8 cellular contexts compared by ENCODE assay signal in genomic region chr12:52009081-52009751, GRCh38. TPM values are rescaled to one million over a fixed set of nuclear protein-coding genes. Genes with fewer than 3 reads are reported as not detected.
DNase-seq lines count a peak whose midpoint lies in the region; ATAC-seq and TF ChIP-seq lines count a peak whose summit lies in the region.

No MANE protein-coding gene starts in this region.

- H3K27me3 ChIP-seq in lower lobe of right lung (ENCODE audit: low read depth): peaks cover 19% of the 10 kb centered on the region

- CTCF ChIA-PET in HEK293 (lab: Yijun Ruan, JAX): interaction anchor here (0.6 to 9.6 kb wide), 6 partner anchors 11 to 911 kb away, joined by 3 to 291 read pairs (median 7); no protein-coding TSS in a partner anchor

- H3K27ac Mint-ChIP-seq in central memory CD8-positive, alpha-beta T cell (ENCODE audit: low read depth): no peak overlapping the region
- peak overlapping the region; percentile 98 for H3K27ac Mint-ChIP-seq in stimulated activated naive B cell treated with anti-CD40 and anti-IgM and Interleukin-4, amounts not matched to agents 10 μg/mL and 1 μg/mL and 100 μg/mL, for 72 hours
- no peak overlapping the region for H3K27ac Mint-ChIP-seq in activated T-cell treated with anti-CD3 and anti-CD28 coated beads, Interleukin-2, amount 50 U/mL, for 24 hours

- POLR2A ChIA-PET in HEK293 (lab: Yijun Ruan, JAX): interaction anchor here (1.8 kb wide), 1 partner anchor 60 kb away, joined by 4 read pairs; the partner anchor contains the start of gene ATG101

- H3K4me3 Mint-ChIP-seq in central memory CD8-positive, alpha-beta T cell: peak overlapping the region; percentile 13
- peak overlapping the region; percentile 96 to 97 for H3K4me3 Mint-ChIP-seq in stimulated activated naive B cell treated with anti-CD40 and anti-IgM and Interleukin-4, amounts not matched to agents 10 μg/mL and 1 μg/mL and 100 μg/mL, for 72 hours
- no peak overlapping the region for H3K4me3 Mint-ChIP-seq in activated T-cell treated with anti-CD3 and anti-CD28 coated beads, Interleukin-2, amount 50 U/mL, for 24 hours

- peaks cover 18% of the 10 kb centered on the region for H3K36me3 Mint-ChIP-seq in central memory CD8-positive, alpha-beta T cell (ENCODE audit: insufficient read depth)
- peaks cover 21 to 54% of the 10 kb centered on the region in 2 donors for H3K36me3 Mint-ChIP-seq in stimulated activated naive B cell treated with anti-CD40 and anti-IgM and Interleukin-4, amounts not matched to agents 10 μg/mL and 1 μg/mL and 100 μg/mL, for 72 hours
- H3K36me3 Mint-ChIP-seq in activated T-cell treated with anti-CD3 and anti-CD28 coated beads, Interleukin-2, amount 50 U/mL, for 24 hours (ENCODE audit: low read depth): peaks cover 35% of the 10 kb centered on the region

- no peak for TF ChIP-seq CTCF in HEK293 (tag by site-specific recombination; IDR thresholded peaks at IDR 0.05)
- TF ChIP-seq CTCF in lower lobe of right lung (IDR thresholded peaks at IDR 0.05): no peak

- no peak for ATAC-seq in central memory CD8-positive, alpha-beta T cell (replicated peaks; ENCODE audit: extremely low read depth, poor library complexity, severe bottlenecking)
- ATAC-seq in lower lobe of right lung: no peak
- ATAC-seq in stimulated activated naive B cell treated with anti-CD40 and anti-IgM and Interleukin-4, amounts not matched to agents 10 μg/mL and 1 μg/mL and 100 μg/mL, for 72 hours (replicated peaks): no peak
- no peak for ATAC-seq in GM21423 (IDR thresholded peaks at IDR 0.05; ENCODE audit: unreplicated experiment)
- ATAC-seq in HG02763 (IDR thresholded peaks at IDR 0.05; ENCODE audit: unreplicated experiment): no peak

- peaks cover 22% of the 10 kb centered on the region for H3K27me3 Mint-ChIP-seq in central memory CD8-positive, alpha-beta T cell
- H3K27me3 Mint-ChIP-seq in stimulated activated naive B cell treated with anti-CD40 and anti-IgM and Interleukin-4, amounts not matched to agents 10 μg/mL and 1 μg/mL and 100 μg/mL, for 72 hours: no peaks in the 10 kb centered on the region
- peaks cover 15% of the 10 kb centered on the region for H3K27me3 Mint-ChIP-seq in activated T-cell treated with anti-CD3 and anti-CD28 coated beads, Interleukin-2, amount 50 U/mL, for 24 hours

- intact Hi-C loops in lower lobe of right lung (cut with DNase I): no loop called here

- no peak for DNase-seq in central memory CD8-positive, alpha-beta T cell (ENCODE audit: low spot score in 2 of 2)
- DNase-seq in lower lobe of right lung: no peak
- DNase-seq in stimulated activated naive B cell treated with anti-CD40 and anti-IgM and Interleukin-4, amounts not matched to agents 10 μg/mL and 1 μg/mL and 100 μg/mL, for 72 hours: no peak
- no peak for DNase-seq in activated T-cell treated with anti-CD3 and anti-CD28 coated beads, Interleukin-2, amount 50 U/mL, for 24 hours
- no peak for DNase-seq in stimulated activated CD4-positive, alpha-beta T cell treated with anti-CD3 and anti-CD28 coated beads, Interleukin-4, amount 100 ng/mL, for 24 hours

- peaks cover 12% of the 10 kb centered on the region; the same call in 1 of the 2 replicates for H3K4me1 ChIP-seq in HEK293 (ENCODE audit: control insufficient read depth, insufficient read depth, low read length)
- peaks cover 61% of the 10 kb centered on the region for H3K4me1 ChIP-seq in lower lobe of right lung

- peaks cover 16% of the 10 kb centered on the region for H3K4me1 Mint-ChIP-seq in central memory CD8-positive, alpha-beta T cell
- H3K4me1 Mint-ChIP-seq in stimulated activated naive B cell treated with anti-CD40 and anti-IgM and Interleukin-4, amounts not matched to agents 10 μg/mL and 1 μg/mL and 100 μg/mL, for 72 hours: peaks cover 38 to 66% of the 10 kb centered on the region in 2 donors
- H3K4me1 Mint-ChIP-seq in activated T-cell treated with anti-CD3 and anti-CD28 coated beads, Interleukin-2, amount 50 U/mL, for 24 hours (ENCODE audit: low read depth): peaks cover 18% of the 10 kb centered on the region

- H3K4me3 ChIP-seq in HEK293 (ENCODE audit: low read depth, low read length) (no peak overlapping the region), lower lobe of right lung (peak overlapping the region; percentile 74)

- H3K9me3 ChIP-seq in HEK293 (ENCODE audit: control insufficient read depth, insufficient read depth, low read depth, low read length): no peaks in the 10 kb centered on the region
- no peaks in the 10 kb centered on the region for H3K9me3 ChIP-seq in lower lobe of right lung

- H3K36me3 ChIP-seq in HEK293 (ENCODE audit: control insufficient read depth in 2 of 2, insufficient read depth in 1 of 2, low read length in 2 of 2) (peaks cover 0 to 21% of the 10 kb centered on the region in 2 experiments; a peak in 1 of 3 replicates), lower lobe of right lung (peaks cover 35% of the 10 kb centered on the region)

- H3K27ac ChIP-seq in HEK293 (ENCODE audit: extremely low read depth, low read depth, low read length): peak overlapping the region; percentile 45; the same call in 1 of the 2 replicates
- peak overlapping the region; percentile 92 for H3K27ac ChIP-seq in lower lobe of right lung

- H3K9me3 Mint-ChIP-seq in central memory CD8-positive, alpha-beta T cell: no peaks in the 10 kb centered on the region
- H3K9me3 Mint-ChIP-seq in stimulated activated naive B cell treated with anti-CD40 and anti-IgM and Interleukin-4, amounts not matched to agents 10 μg/mL and 1 μg/mL and 100 μg/mL, for 72 hours: no peaks in the 10 kb centered on the region
- no peaks in the 10 kb centered on the region for H3K9me3 Mint-ChIP-seq in activated T-cell treated with anti-CD3 and anti-CD28 coated beads, Interleukin-2, amount 50 U/mL, for 24 hours

TF ChIP-seq in HEK293, 187 proteins besides CTCF, POLR2A, EP300 and RAD21 (continues in another document):
- TF ChIP-seq PATZ1 (tag by site-specific recombination; IDR thresholded peaks at IDR 0.05) (peak; percentile 51; the same call in 1 of the 2 replicates), ZFHX2 (tag by site-specific recombination; conservative IDR thresholded peaks at IDR 0.05) (peak; percentile 85), ZSCAN16 (tag by site-specific recombination; IDR thresholded peaks at IDR 0.05) (no peak), KLF8 (tag by site-specific recombination; IDR thresholded peaks at IDR 0.05) (no peak), PRDM10 (tag by site-specific recombination; IDR thresholded peaks at IDR 0.05) (peak; percentile 25; the same call in 1 of the 2 replicates), ZNF184 (tag by site-specific recombination; IDR thresholded peaks at IDR 0.05) (no peak), EGR2 (tag by site-specific recombination; IDR thresholded peaks at IDR 0.05; ENCODE audit: low read depth) (peak; percentile 84)

RNA-seq across cellular contexts. Expression of gene TAMALIN, which starts 2.5 kb away (rescaled TPM):
- total RNA-seq in lower lobe of right lung: 85.5 TPM

RNA-seq across cellular contexts. Expression of gene NR4A1, which starts 42.0 kb away (rescaled TPM):
- 39.3 TPM for total RNA-seq in lower lobe of right lung

RNA-seq across cellular contexts. Expression of gene ACVR1B, which starts 57.7 kb away (rescaled TPM):
- total RNA-seq in lower lobe of right lung: 34.9 TPM
